In genomic region chr2:5150871-5151270, GRCh38 we compare ENCODE assay signal across 3 cellular contexts.
TF ChIP-seq lines count a peak whose summit lies in the region.

No MANE protein-coding gene starts in this region.

TF ChIP-seq in HepG2, 621 proteins besides CTCF, POLR2A, EP300 and RAD21:
- TF ChIP-seq ZNF850 (CRISPR knock-in tag; conservative IDR thresholded peaks at IDR 0.05) (no peak), CEBPG (CRISPR knock-in tag; IDR thresholded peaks at IDR 0.05) (no peak), ZNF766 (CRISPR knock-in tag; IDR thresholded peaks at IDR 0.05; ENCODE audit: borderline replicate concordance) (no peak), NR1H2 (CRISPR knock-in tag; IDR thresholded peaks at IDR 0.05; ENCODE audit: borderline replicate concordance, low read depth) (no peak), CBFB (CRISPR knock-in tag; IDR thresholded peaks at IDR 0.05) (no peak), ZKSCAN5 (CRISPR knock-in tag; IDR thresholded peaks at IDR 0.05) (no peak), ZNF160 (CRISPR knock-in tag; IDR thresholded peaks at IDR 0.05) (no peak), MAFF (IDR thresholded peaks at IDR 0.05; ENCODE audit: low read depth, low read length) (peak; percentile 87), MAFK (conservative IDR thresholded peaks at IDR 0.05 in 1 of 2, IDR thresholded peaks at IDR 0.05 in 1 of 2; ENCODE audit: low read length in 2 of 2) (peak; percentile 82 to 90), ZBTB37 (CRISPR knock-in tag; IDR thresholded peaks at IDR 0.05) (no peak), ZMYM4 (CRISPR knock-in tag; IDR thresholded peaks at IDR 0.05) (no peak)

TF ChIP-seq in A549, 52 proteins besides CTCF, POLR2A, EP300 and RAD21:
- TF ChIP-seq MYC (IDR thresholded peaks at IDR 0.05; ENCODE audit: borderline replicate concordance, low read length): no peak
- TF ChIP-seq FOSB (CRISPR knock-in tag; IDR thresholded peaks at IDR 0.05): no peak
- TF ChIP-seq POLR2AphosphoS2 (conservative IDR thresholded peaks at IDR 0.05; ENCODE audit: low read length): no peak
- peak; percentile 73 for TF ChIP-seq MAFK (IDR thresholded peaks at IDR 0.05; ENCODE audit: partially characterized antibody)
- TF ChIP-seq HOXA7 (CRISPR knock-in tag; IDR thresholded peaks at IDR 0.05): no peak
- TF ChIP-seq MAX (IDR thresholded peaks at IDR 0.05): no peak
- TF ChIP-seq RARB (CRISPR knock-in tag; IDR thresholded peaks at IDR 0.05): no peak
- TF ChIP-seq HES2 (IDR thresholded peaks at IDR 0.05): no peak

TF ChIP-seq in IMR-90, 13 proteins besides CTCF, POLR2A, EP300 and RAD21:
- TF ChIP-seq MAFK (IDR thresholded peaks at IDR 0.05; ENCODE audit: low read depth, low read length) (peak; percentile 69), MAZ (IDR thresholded peaks at IDR 0.05; ENCODE audit: borderline replicate concordance, low read depth, low read length) (no peak)
